In the genomic region with DNA sequence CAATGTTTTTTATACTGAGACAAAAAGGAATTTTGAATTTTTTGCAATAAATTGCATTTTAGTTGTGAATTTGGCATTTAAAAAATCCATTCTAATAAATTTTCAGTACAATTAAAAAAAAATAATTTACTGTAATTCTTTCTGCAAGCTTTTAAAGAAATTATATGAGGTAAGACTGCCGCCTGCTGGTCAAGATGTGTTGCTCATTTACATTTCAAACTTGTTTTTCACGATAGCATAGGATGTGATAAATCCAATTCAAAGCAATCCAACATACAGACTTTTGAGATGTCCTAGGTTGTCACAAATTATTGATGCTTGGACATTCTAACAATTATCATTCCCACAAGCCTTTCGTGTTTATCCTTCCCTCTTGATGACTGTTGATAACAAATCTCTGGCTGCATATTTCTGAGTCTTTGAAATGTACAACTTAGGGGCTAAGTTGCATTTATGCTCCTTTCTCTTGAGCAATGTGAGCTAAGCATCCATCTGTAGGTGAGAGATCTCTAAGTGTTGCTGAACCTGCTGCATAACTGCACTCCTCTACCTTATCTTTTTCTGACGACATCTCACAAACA, we compare ENCODE assay signal across 8 cellular contexts. TPM values are rescaled to one million over a fixed set of nuclear protein-coding genes. Genes with fewer than 3 reads are reported as not detected.
A peak's percentile ranks its signal among the peaks of the same experiment; 100 is the strongest.
DNase-seq lines count a peak whose midpoint lies in the region; ATAC-seq lines count a peak whose summit lies in the region.

No MANE protein-coding gene starts in this region.

- DNase-seq in CD1c-positive myeloid dendritic cell (ENCODE audit: extremely low spot score) (peak; percentile 78), NCI-H526 (lab: John Stamatoyannopoulos, UW) (peak; percentile 40 to 75), fibroblast of gingiva (ENCODE audit: low read depth) (peak; percentile 56), non-pigmented ciliary epithelial cell (ENCODE audit: low read depth) (peak; percentile 28), ureter (ENCODE audit: low spot score) (no peak)
- DNase-seq in activated CD8-positive, alpha-beta memory T cell treated with anti-CD3 and anti-CD28 coated beads for 24 hours, result peak; percentile 73

- peak; percentile 56 for ATAC-seq in GM21529 (IDR thresholded peaks at IDR 0.05; ENCODE audit: unreplicated experiment)
- no peak for ATAC-seq in GM21367 (IDR thresholded peaks at IDR 0.05; ENCODE audit: unreplicated experiment)

RNA-seq across cellular contexts. Expression of gene MFAP3L, which starts 21.7 kb away (rescaled TPM):
- 90.2 TPM for total RNA-seq in ureter

RNA-seq across cellular contexts. Expression of gene AADAT, which starts 41.9 kb away (rescaled TPM):
- total RNA-seq in ureter, result 9.1 TPM
